ENCODE assay signal across 26 cellular contexts in genomic region chr18:25675123-25675850, GRCh38.
DNase-seq lines count a peak whose midpoint lies in the region; ATAC-seq and TF ChIP-seq lines count a peak whose summit lies in the region.
"Had no signal": no experiment of that assay in that cellular context is flagged by ENCODE, and none has a peak within 500 bp of the region (broad histone marks: within the 10 kb centered on the region; RNA-seq: fewer than 3 reads in every experiment).

No MANE protein-coding gene starts in this region.

- H3K4me1 ChIP-seq in HUES64 (ENCODE audit: insufficient read depth, low read length) (peaks cover 49% of the 10 kb centered on the region), smooth muscle cell (ENCODE audit: low read depth) (peaks cover 34% of the 10 kb centered on the region), tibial artery (no peaks in the 10 kb centered on the region)
- H3K4me1 ChIP-seq: left lung, sigmoid colon had no signal

- WGBS in HUES64, result 59% methylated on average over 8 of the region's 8 CpGs
- 61% methylated on average over 8 of the region's 8 CpGs for WGBS in smooth muscle cell (ENCODE audit: low lambda C conversion rate)

- no peak overlapping the region for H3K4me2 ChIP-seq in smooth muscle cell

- no peak for ATAC-seq in GM18870 (IDR thresholded peaks at IDR 0.05; ENCODE audit: unreplicated experiment)
- ATAC-seq: HCT116; left lung; naive thymus-derived CD8-positive, alpha-beta T cell; PC-3; Right ventricle myocardium inferior; stimulated activated naive CD8-positive, alpha-beta T cell treated with anti-CD3 and anti-CD28 coated beads, Interleukin-15, Interleukin-2, amounts not matched to agents 100 U/mL and 50 U/mL, for 24 hours had no signal

- peak overlapping the region; percentile 86 for H3K27ac ChIP-seq in HUES64 (ENCODE audit: low read depth, low read length)
- H3K27ac ChIP-seq in smooth muscle cell (ENCODE audit: low read depth), result no peak overlapping the region
- H3K27ac ChIP-seq in tibial artery, result no peak overlapping the region
- H3K27ac ChIP-seq: C4-2B, left lung, sigmoid colon, thoracic aorta had no signal

- H4K20me1 ChIP-seq in smooth muscle cell (ENCODE audit: low read depth), result no peaks in the 10 kb centered on the region

- intact Hi-C loops in tibial artery (cut with DNase I; ENCODE audit: low total_unique reads), result no loop called here

- no peaks in the 10 kb centered on the region for H3K36me3 ChIP-seq in HUES64 (ENCODE audit: insufficient read depth, low read length)
- H3K36me3 ChIP-seq in smooth muscle cell (ENCODE audit: low read depth), result no peaks in the 10 kb centered on the region
- H3K36me3 ChIP-seq in tibial artery, result no peaks in the 10 kb centered on the region
- H3K36me3 ChIP-seq: left lung, sigmoid colon, thoracic aorta had no signal

- H3K9ac ChIP-seq in HUES64 (ENCODE audit: low read depth, low read length) (peak overlapping the region; percentile 79), smooth muscle cell (ENCODE audit: low read depth) (no peak overlapping the region)

- H3K4me3 ChIP-seq in HUES64 (ENCODE audit: low read length), result peak overlapping the region; percentile 19; the same call in 1 of the 2 replicates
- no peak overlapping the region for H3K4me3 ChIP-seq in smooth muscle cell
- H3K4me3 ChIP-seq in tibial artery, result no peak overlapping the region
- H3K4me3 ChIP-seq: left lung, sigmoid colon, thoracic aorta had no signal

- H3K27me3 ChIP-seq in HUES64 (ENCODE audit: insufficient read depth, low read length), result no peaks in the 10 kb centered on the region
- H3K27me3 ChIP-seq in smooth muscle cell (ENCODE audit: low read depth), result no peaks in the 10 kb centered on the region
- no peaks in the 10 kb centered on the region for H3K27me3 ChIP-seq in tibial artery
- H3K27me3 ChIP-seq: left lung, sigmoid colon had no signal

- no peak for TF ChIP-seq CTCF in smooth muscle cell (IDR thresholded peaks at IDR 0.05; ENCODE audit: borderline replicate concordance, insufficient read depth, poor library complexity, severe bottlenecking)
- no peak for TF ChIP-seq CTCF in tibial artery (IDR thresholded peaks at IDR 0.05)

- peak; percentile 4 for DNase-seq in dermis blood vessel endothelial cell
- DNase-seq in iPS-NIHi11 (ENCODE audit: low spot score), result peak; percentile 43
- no peak for DNase-seq in smooth muscle cell (lab: John Stamatoyannopoulos, UW; ENCODE audit: unreplicated experiment)
- no peak for DNase-seq in tibial artery
- DNase-seq in HK-2 (ENCODE audit: unreplicated experiment), result no peak
- DNase-seq: activated B cell treated with CpG ODN at 0.5 μM for 24 hours; activated CD4-positive, alpha-beta T cell treated with anti-CD3 and anti-CD28 coated beads, Interleukin-2, amount 50 U/mL, for 48 hours; activated CD8-positive, alpha-beta memory T cell treated with anti-CD3 and anti-CD28 coated beads, Interleukin-2, amount 50 U/mL, for 48 hours; activated naive CD8-positive, alpha-beta T cell treated with anti-CD3 and anti-CD28 coated beads, Interleukin-2, amount 10 ng/mL, durations not matched to agents 7 days and 5 days; Calu3; DND-41; KG1; left lung; naive thymus-derived CD8-positive, alpha-beta T cell; NCI-H1930; NCI-H226; PC-3; sigmoid colon; stimulated activated CD4-positive, alpha-beta T cell treated with anti-CD3 and anti-CD28 coated beads, Interleukin-15, amount 100 ng/mL, for 24 hours; stimulated activated naive CD8-positive, alpha-beta T cell treated with anti-CD3 and anti-CD28 coated beads, Interleukin-15, Interleukin-2, amounts not matched to agents 100 U/mL and 50 U/mL, for 24 hours had no signal

- H3F3A ChIP-seq in smooth muscle cell (ENCODE audit: low read depth), result no peaks in the 10 kb centered on the region

- H2AFZ ChIP-seq in smooth muscle cell (ENCODE audit: low read depth), result peak overlapping the region; percentile 23

- H3K9me3 ChIP-seq in HUES64 (ENCODE audit: insufficient read depth, low read depth, low read length) (no peaks in the 10 kb centered on the region), smooth muscle cell (replicated peaks; ENCODE audit: low read depth) (no peaks in the 10 kb centered on the region), tibial artery (no peaks in the 10 kb centered on the region)
- H3K9me3 ChIP-seq: left lung, sigmoid colon, thoracic aorta had no signal

- no peaks in the 10 kb centered on the region for H3K79me2 ChIP-seq in smooth muscle cell (ENCODE audit: low read depth)

Comparison
In these comparisons a context has a peak if more than half of its experiments do, and no peak if none do; other contexts are left out.
1. DNase-seq: peak in dermis blood vessel endothelial cell (single experiment) and iPS-NIHi11 (single experiment); none in smooth muscle cell (single experiment), tibial artery (0 of 2) and HK-2 (single experiment).